ENCODE assay signal across 1 cellular context in the genomic region with DNA sequence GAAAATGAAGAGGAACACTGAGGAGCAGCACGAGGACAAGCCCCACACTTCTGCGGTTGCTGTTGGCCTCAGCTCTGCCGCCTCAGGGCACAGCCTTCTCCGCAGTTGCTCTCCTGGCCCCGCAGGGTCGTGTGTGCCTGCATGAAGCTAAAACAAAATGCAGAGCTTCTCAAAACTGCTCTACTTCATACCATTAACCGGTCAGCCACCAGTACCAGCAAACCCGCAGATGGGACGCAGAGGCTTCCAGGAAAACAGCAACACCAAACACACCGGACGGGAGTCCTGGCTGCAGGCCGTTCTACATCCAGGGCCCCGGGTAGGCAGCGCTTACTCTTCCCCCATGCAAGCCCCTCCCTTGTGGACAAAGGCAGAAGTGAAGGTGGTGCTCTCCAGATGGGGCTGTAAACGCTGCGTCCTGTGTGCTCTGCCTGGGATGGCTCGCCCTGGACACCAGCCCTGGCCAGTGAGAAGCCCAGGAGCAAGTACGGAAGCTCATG.
TF ChIP-seq lines count a peak whose summit lies in the region.

No MANE protein-coding gene starts in this region.

TF ChIP-seq in A549, 52 proteins besides CTCF, POLR2A, EP300 and RAD21 (continued from another document):
- TF ChIP-seq, protein P1, sequence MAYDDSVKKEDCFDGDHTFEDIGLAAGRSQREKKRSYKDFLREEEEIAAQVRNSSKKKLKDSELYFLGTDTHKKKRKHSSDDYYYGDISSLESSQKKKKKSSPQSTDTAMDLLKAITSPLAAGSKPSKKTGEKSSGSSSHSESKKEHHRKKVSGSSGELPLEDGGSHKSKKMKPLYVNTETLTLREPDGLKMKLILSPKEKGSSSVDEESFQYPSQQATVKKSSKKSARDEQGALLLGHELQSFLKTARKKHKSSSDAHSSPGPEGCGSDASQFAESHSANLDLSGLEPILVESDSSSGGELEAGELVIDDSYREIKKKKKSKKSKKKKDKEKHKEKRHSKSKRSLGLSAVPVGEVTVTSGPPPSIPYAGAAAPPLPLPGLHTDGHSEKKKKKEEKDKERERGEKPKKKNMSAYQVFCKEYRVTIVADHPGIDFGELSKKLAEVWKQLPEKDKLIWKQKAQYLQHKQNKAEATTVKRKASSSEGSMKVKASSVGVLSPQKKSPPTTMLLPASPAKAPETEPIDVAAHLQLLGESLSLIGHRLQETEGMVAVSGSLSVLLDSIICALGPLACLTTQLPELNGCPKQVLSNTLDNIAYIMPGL (CRISPR knock-in tag; IDR thresholded peaks at IDR 0.05; ENCODE audit: borderline replicate concordance), result no peak
- TF ChIP-seq CEBPB (IDR thresholded peaks at IDR 0.05) (no peak), RCOR1 (IDR thresholded peaks at IDR 0.05; ENCODE audit: low read depth, low read length) (no peak), JUN (IDR thresholded peaks at IDR 0.05) (no peak), HEYL (CRISPR knock-in tag; IDR thresholded peaks at IDR 0.05) (no peak), FOXS1 (CRISPR knock-in tag; IDR thresholded peaks at IDR 0.05) (no peak), TP53 (CRISPR knock-in tag; IDR thresholded peaks at IDR 0.05) (no peak), CHD4 (IDR thresholded peaks at IDR 0.05; ENCODE audit: borderline replicate concordance) (no peak), RARB (CRISPR knock-in tag; IDR thresholded peaks at IDR 0.05) (no peak)
- TF ChIP-seq, protein P2, sequence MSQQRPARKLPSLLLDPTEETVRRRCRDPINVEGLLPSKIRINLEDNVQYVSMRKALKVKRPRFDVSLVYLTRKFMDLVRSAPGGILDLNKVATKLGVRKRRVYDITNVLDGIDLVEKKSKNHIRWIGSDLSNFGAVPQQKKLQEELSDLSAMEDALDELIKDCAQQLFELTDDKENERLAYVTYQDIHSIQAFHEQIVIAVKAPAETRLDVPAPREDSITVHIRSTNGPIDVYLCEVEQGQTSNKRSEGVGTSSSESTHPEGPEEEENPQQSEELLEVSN (IDR thresholded peaks at IDR 0.05; ENCODE audit: borderline replicate concordance, low read depth), result no peak
